ENCODE assay signal across 7 cellular contexts in the genomic region with DNA sequence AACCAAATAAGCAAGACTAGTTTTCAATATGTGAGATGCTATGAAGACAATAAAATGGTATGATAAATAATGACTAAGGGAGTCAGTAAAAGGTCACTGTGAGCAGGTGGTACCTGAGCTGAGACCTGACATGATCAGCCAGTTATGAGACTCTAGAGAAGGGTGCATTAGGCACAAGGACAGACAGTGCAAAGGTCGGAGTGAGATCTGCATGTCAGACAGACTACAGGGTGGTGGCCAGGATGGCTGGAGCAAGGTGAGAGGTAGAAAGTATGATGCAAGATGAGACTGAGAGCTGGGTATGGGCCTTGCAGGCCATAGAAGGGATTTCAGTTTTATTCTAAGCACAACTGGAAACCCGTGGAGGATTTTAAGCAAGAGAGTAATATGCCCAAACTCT. TPM values are rescaled to one million over a fixed set of nuclear protein-coding genes. Genes with fewer than 3 reads are reported as not detected.
DNase-seq lines count a peak whose midpoint lies in the region; ATAC-seq, FAIRE-seq and TF ChIP-seq lines count a peak whose summit lies in the region.
"Not testable (repeated sequence)": the region's sequence is repeated elsewhere in the genome, so short reads cannot be mapped to it uniquely, and the experiment has no call there.

No MANE protein-coding gene starts in this region.

- H3K79me2 ChIP-seq in PC-3 (ENCODE audit: low read length); HepG2 (ENCODE audit: insufficient read depth, low read length); parathyroid adenoma: not testable (repeated sequence)

- TF ChIP-seq CTCF in A549 (IDR thresholded peaks at IDR 0.05); PC-3 (conservative IDR thresholded peaks at IDR 0.05; ENCODE audit: low read depth, low read length); WTC11 (IDR thresholded peaks at IDR 0.05); HepG2 (CRISPR knock-in tag; IDR thresholded peaks at IDR 0.05); parathyroid adenoma (IDR thresholded peaks at IDR 0.05): not testable (repeated sequence)

- DNase-seq in A549 (ENCODE audit: low read depth in 1 of 2, low spot score in 1 of 2); HTR-8/SVneo (ENCODE audit: insufficient read length, low spot score); WTC11 (ENCODE audit: low spot score): not testable (repeated sequence)
- DNase-seq in PC-3, result peak; percentile 41
- DNase-seq in HepG2 (ENCODE audit: low spot score), result peak; percentile 78

- not testable (repeated sequence) for ATAC-seq in A549, WTC11
- ATAC-seq in PC-3 (peak; percentile 35), esophagus mucosa (peak; percentile 29), HepG2 (peak; percentile 92)

- not testable (repeated sequence) for H3K4me3 ChIP-seq in A549; PC-3 (ENCODE audit: low read length); HepG2 (replicated peaks in 1 of 3; ENCODE audit: insufficient read depth in 1 of 3, low read depth in 2 of 3, low read length in 3 of 3); parathyroid adenoma (ENCODE audit: low read depth, low read length)

- not testable (repeated sequence) for BruUV-seq in PC-3 (replicated peaks; lab: Mats Ljungman, UMichigan); HepG2 (replicated peaks; lab: Mats Ljungman, UMichigan)

- not testable (repeated sequence) for H3K27me3 Mint-ChIP-seq in WTC11 (ENCODE audit: low read depth)

- H3K9me2 ChIP-seq in PC-3 (replicated peaks; ENCODE audit: low read length), result not testable (repeated sequence)

- in situ Hi-C loops in HepG2 (cut with HindIII; ENCODE audit: extremely low pct_ligation_motif_present, low pct_unique_long_range_greater_than_20kb), result not testable (repeated sequence)

- TF ChIP-seq EP300 in A549 (IDR thresholded peaks at IDR 0.05); HepG2 (IDR thresholded peaks at IDR 0.05; ENCODE audit: low read depth in 2 of 2, low read length in 2 of 2); HepG2 (CRISPR knock-in tag; IDR thresholded peaks at IDR 0.05; ENCODE audit: borderline replicate concordance): not testable (repeated sequence)

- intact Hi-C loops in PC-3 (cut with micrococcal nuclease); HepG2 (cut with micrococcal nuclease; ENCODE audit: unreplicated experiment): not testable (repeated sequence)

- peak; percentile 39 for FAIRE-seq in A549 (lab: Jason Lieb, UNC)
- peak; percentile 51 for FAIRE-seq in HTR-8/SVneo (lab: Jason Lieb, UNC)
- peak; percentile 90 for FAIRE-seq in HepG2 (lab: Jason Lieb, UNC)

- not testable (repeated sequence) for TF ChIP-seq POLR2A in A549 (IDR thresholded peaks at IDR 0.05; ENCODE audit: low read length); HepG2 (IDR thresholded peaks at IDR 0.05; ENCODE audit: insufficient read depth in 1 of 2, low read depth in 2 of 2, low read length in 2 of 2)

- CTCF ChIA-PET in A549 (lab: Yijun Ruan, JAX) (interaction anchor here (0.7 to 1.3 kb wide), 2 partner anchors 23 to 31 kb away, joined by 3 read pairs; no protein-coding TSS in a partner anchor), PC-3 (lab: Charles Lee) (interaction anchor here (0.7 kb wide), 1 partner anchor 243 kb away, joined by 3 read pairs; no protein-coding TSS in a partner anchor)
- CTCF ChIA-PET in WTC11 (lab: Charles Lee); HepG2 (lab: Yijun Ruan, JAX; ENCODE audit: low intra/inter-chr PET ratio, low total read pairs): not testable (repeated sequence)

- H4K20me1 ChIP-seq in PC-3 (ENCODE audit: low read length); HepG2 (ENCODE audit: insufficient read depth, low read length): not testable (repeated sequence)

- not testable (repeated sequence) for H3K9me3 Mint-ChIP-seq in WTC11

- POLR2A ChIA-PET in A549 (lab: Yijun Ruan, JAX); PC-3 (lab: Charles Lee; ENCODE audit: unreplicated experiment); WTC11 (lab: Charles Lee): not testable (repeated sequence)
- POLR2A ChIA-PET in HepG2 (lab: Yijun Ruan, JAX), result interaction anchor here (0.9 to 1.1 kb wide), 2 partner anchors 9 to 28 kb away, joined by 3 read pairs; partner anchors contain the start of gene CDV3

- not testable (repeated sequence) for H3K36me3 ChIP-seq in PC-3 (ENCODE audit: low read depth, low read length); HepG2 (replicated peaks in 1 of 2; ENCODE audit: control insufficient read depth in 1 of 2, insufficient read depth in 2 of 2, low read length in 2 of 2); parathyroid adenoma (ENCODE audit: control insufficient read depth, insufficient read depth, low read length)

- H3K4me2 ChIP-seq in A549; PC-3 (ENCODE audit: low read length); HepG2 (ENCODE audit: low read depth, low read length); parathyroid adenoma (ENCODE audit: low read length): not testable (repeated sequence)

- not testable (repeated sequence) for TF ChIP-seq RAD21 in A549 (conservative IDR thresholded peaks at IDR 0.05 in 1 of 2, IDR thresholded peaks at IDR 0.05 in 1 of 2); HepG2 (CRISPR knock-in tag; IDR thresholded peaks at IDR 0.05)

- not testable (repeated sequence) for H3K36me3 Mint-ChIP-seq in WTC11

- H3K9me3 ChIP-seq in A549; PC-3 (ENCODE audit: low read length); HepG2 (ENCODE audit: low read length); parathyroid adenoma (ENCODE audit: control insufficient read depth, low read length): not testable (repeated sequence)

- H3K4me3 Mint-ChIP-seq in WTC11, result not testable (repeated sequence)

- H2AFZ ChIP-seq in PC-3 (ENCODE audit: low read length); HepG2 (ENCODE audit: low read length): not testable (repeated sequence)
- H2AFZ ChIP-seq in parathyroid adenoma, result peak overlapping the region; percentile 13

- peaks cover 13% of the 10 kb centered on the region for H3K4me1 Mint-ChIP-seq in WTC11

- H3K27me3 ChIP-seq in PC-3 (ENCODE audit: low read length); HepG2 (ENCODE audit: control insufficient read depth in 1 of 2, insufficient read depth in 2 of 2, low read length in 2 of 2); parathyroid adenoma (ENCODE audit: control insufficient read depth, insufficient read depth, low read length): not testable (repeated sequence)

- H3K27ac Mint-ChIP-seq in WTC11, result not testable (repeated sequence)

- H3F3A ChIP-seq in PC-3 (ENCODE audit: low read length, unreplicated experiment), result not testable (repeated sequence)

- H3K4me1 ChIP-seq in A549, result peaks cover 34% of the 10 kb centered on the region
- peaks cover 30% of the 10 kb centered on the region for H3K4me1 ChIP-seq in PC-3 (ENCODE audit: insufficient read depth, low read length)
- peaks cover 76% of the 10 kb centered on the region for H3K4me1 ChIP-seq in HepG2 (ENCODE audit: insufficient read depth, low read length)
- peaks cover 10% of the 10 kb centered on the region for H3K4me1 ChIP-seq in parathyroid adenoma

- H3K27ac ChIP-seq in A549; HepG2 (ENCODE audit: extremely low read length, insufficient read depth, low read length); parathyroid adenoma: not testable (repeated sequence)
- peak overlapping the region; percentile 64 for H3K27ac ChIP-seq in PC-3 (ENCODE audit: low read length)

- not testable (repeated sequence) for H3K9ac ChIP-seq in PC-3 (ENCODE audit: low read length); HepG2 (ENCODE audit: insufficient read depth, low read depth, low read length); parathyroid adenoma

- WGBS in A549 (ENCODE audit: missing lambda C conversion rate), result 69% methylated on average over 2 of the region's 2 CpGs
- WGBS in HepG2 (ENCODE audit: low lambda C conversion rate), result 2% methylated on average over 2 of the region's 2 CpGs

RNA-seq across cellular contexts. Expression of gene CDV3, which starts 28.5 kb away (rescaled TPM):
- polyA plus RNA-seq in A549 (2011; rRNA removed) (94.0 and 120 TPM in 2 replicates), A549 (2017; fragmentation: RNase III; extraction: RNeasy Plus Mini Kit Qiagen cat#74134 plus additional on column Dnase treatment) (101 to 114 TPM (median 104 TPM) in 3 replicates), HepG2 (2011; rRNA removed) (44.9 and 46.6 TPM in 2 replicates)
- polyA plus RNA-seq in A549 (2012; cell fraction: cytosol; rRNA removed), result 22.4 and 24.2 TPM in 2 replicates
- 8.1 and 14.0 TPM in 2 replicates for polyA plus RNA-seq in A549 (2012; cell fraction: nucleus; rRNA removed)
- 45.7 and 47.9 TPM in 2 replicates for polyA minus RNA-seq in A549 (2011; rRNA and poly(A)+ RNA removed)
- total RNA-seq in PC-3 (2014; rRNA removed) (81.4 and 90.6 TPM in 2 replicates), WTC11 (2021) (128 to 162 TPM (median 132 TPM) in 3 replicates), esophagus mucosa (104 TPM), HepG2 (2016; rRNA removed; fragmentation: Illumina TruSeq; extraction: Trizol) (145 and 190 TPM in 2 replicates)
- total RNA-seq in HepG2 (2016; cell fraction: cytosol; rRNA removed; fragmentation: Illumina TruSeq; extraction: Trizol; ENCODE audit: low read depth), result 29.7 and 31.6 TPM in 2 replicates
- total RNA-seq in HepG2 (2016; cell fraction: insoluble cytoplasmic fraction; rRNA removed; fragmentation: Illumina TruSeq; extraction: Trizol), result 140 and 167 TPM in 2 replicates
- total RNA-seq in HepG2 (2016; cell fraction: membrane; rRNA removed; fragmentation: Illumina TruSeq; extraction: Trizol), result 96.9 and 108 TPM in 2 replicates
- total RNA-seq in HepG2 (2016; cell fraction: nucleus; rRNA removed; fragmentation: Illumina TruSeq; extraction: Trizol), result 70.3 and 72.0 TPM in 2 replicates
- 20.0 and 35.2 TPM in 2 replicates for polyA plus RNA-seq in HepG2 (2011; cell fraction: cytosol; rRNA removed)
- 11.8 and 17.9 TPM in 2 replicates for polyA plus RNA-seq in HepG2 (2011; cell fraction: nucleus; rRNA removed)
- polyA plus RNA-seq in HepG2 (2012), result 98.7 and 98.9 TPM in 2 replicates
- polyA plus RNA-seq in HepG2 (2016; cell fraction: cytosol; fragmentation: Illumina TruSeq; extraction: Trizol; ENCODE audit: low read depth), result 29.7 and 32.6 TPM in 2 replicates
- polyA plus RNA-seq in HepG2 (2016; cell fraction: insoluble cytoplasmic fraction; fragmentation: Illumina TruSeq; extraction: Trizol; ENCODE audit: low read depth), result 154 TPM in 2 replicates
- 62.3 and 67.4 TPM in 2 replicates for polyA plus RNA-seq in HepG2 (2016; cell fraction: membrane; fragmentation: Illumina TruSeq; extraction: Trizol; ENCODE audit: low read depth)
- polyA plus RNA-seq in HepG2 (2016; cell fraction: nucleus; fragmentation: Illumina TruSeq; extraction: Trizol; ENCODE audit: insufficient read depth, low read depth), result 72.4 and 78.4 TPM in 2 replicates
- polyA minus RNA-seq in HepG2 (2011; rRNA and poly(A)+ RNA removed; ENCODE audit: low replicate concordance), result 25.2 and 41.8 TPM in 2 replicates
- polyA minus RNA-seq in HepG2 (2011; cell fraction: cytosol; rRNA and poly(A)+ RNA removed), result 46.6 and 59.2 TPM in 2 replicates
- polyA minus RNA-seq in HepG2 (2011; cell fraction: nucleus; rRNA and poly(A)+ RNA removed), result 35.8 and 50.4 TPM in 2 replicates
